9 cellular contexts compared by ENCODE assay signal in the genomic region with DNA sequence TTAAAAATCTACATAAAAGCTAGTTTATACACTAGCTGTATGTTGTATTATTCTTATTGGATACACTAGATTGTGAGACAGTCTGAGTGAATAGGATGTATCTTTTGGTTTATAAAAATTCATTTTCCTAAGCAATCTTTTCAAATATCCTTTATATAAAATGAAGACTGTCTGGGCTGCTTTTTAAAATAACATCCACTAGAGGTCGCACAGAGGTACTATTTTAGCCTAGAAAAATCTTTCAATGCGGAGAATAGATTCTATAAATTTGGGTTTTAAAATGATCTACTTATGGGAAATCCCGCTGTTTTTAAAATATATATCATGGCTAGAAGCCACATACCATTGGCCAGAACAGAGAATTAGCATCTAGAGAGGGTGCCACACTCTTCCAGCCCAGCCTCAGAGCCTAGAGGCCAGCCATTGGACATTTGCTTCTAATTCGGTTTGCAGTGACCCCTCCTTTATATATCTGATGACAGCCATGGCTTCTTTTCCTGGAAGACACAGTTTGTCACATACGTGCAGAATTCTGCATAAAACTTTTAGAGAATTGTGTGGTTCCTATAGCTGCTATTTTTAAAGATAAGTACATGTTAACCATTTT. TPM values are rescaled to one million over a fixed set of nuclear protein-coding genes. Genes with fewer than 3 reads are reported as not detected.
DNase-seq lines count a peak whose midpoint lies in the region; ATAC-seq and TF ChIP-seq lines count a peak whose summit lies in the region.
"Had no signal": no experiment of that assay in that cellular context is flagged by ENCODE, and none has a peak within 500 bp of the region (broad histone marks: within the 10 kb centered on the region; RNA-seq: fewer than 3 reads in every experiment).

No MANE protein-coding gene starts in this region.

- H3F3A ChIP-seq in smooth muscle cell (ENCODE audit: low read depth), result no peaks in the 10 kb centered on the region

- H3K4me1 ChIP-seq in smooth muscle cell (ENCODE audit: low read depth), result no peaks in the 10 kb centered on the region

- peaks cover 28% of the 10 kb centered on the region for H3K27me3 ChIP-seq in smooth muscle cell (ENCODE audit: low read depth)

- H3K79me2 ChIP-seq in smooth muscle cell (ENCODE audit: low read depth), result no peaks in the 10 kb centered on the region

- H3K36me3 Mint-ChIP-seq in activated naive CD4-positive, alpha-beta T cell treated with anti-CD3 and anti-CD28 coated beads, Interleukin-2, amount 50 U/mL, for 72 hours, result no peaks in the 10 kb centered on the region
- H3K36me3 Mint-ChIP-seq: activated naive CD8-positive, alpha-beta T cell treated with anti-CD3 and anti-CD28 coated beads, Interleukin-2, amount 10 ng/mL, durations not matched to agents 7 days and 5 days had no signal

- peak; percentile 81 for TF ChIP-seq CTCF in smooth muscle cell (IDR thresholded peaks at IDR 0.05; ENCODE audit: borderline replicate concordance, insufficient read depth, poor library complexity, severe bottlenecking)

- no peak overlapping the region for H3K27ac ChIP-seq in smooth muscle cell (ENCODE audit: low read depth)

- peak overlapping the region; percentile 81 for H2AFZ ChIP-seq in smooth muscle cell (ENCODE audit: low read depth)

- H3K9me3 ChIP-seq in smooth muscle cell (replicated peaks; ENCODE audit: low read depth), result no peaks in the 10 kb centered on the region

- no peak overlapping the region for H3K27ac Mint-ChIP-seq in activated naive CD4-positive, alpha-beta T cell treated with anti-CD3 and anti-CD28 coated beads, Interleukin-2, amount 50 U/mL, for 72 hours
- H3K27ac Mint-ChIP-seq: activated naive CD8-positive, alpha-beta T cell treated with anti-CD3 and anti-CD28 coated beads, Interleukin-2, amount 10 ng/mL, durations not matched to agents 7 days and 5 days had no signal

- ATAC-seq in activated naive CD4-positive, alpha-beta T cell treated with anti-CD3 and anti-CD28 coated beads, Interleukin-2, amount 50 U/mL, for 72 hours, result peak; percentile 36 to 44
- no peak for ATAC-seq in HG02973 (IDR thresholded peaks at IDR 0.05; ENCODE audit: unreplicated experiment)

- no peaks in the 10 kb centered on the region for H3K36me3 ChIP-seq in smooth muscle cell (ENCODE audit: low read depth)

- no peak overlapping the region for H3K9ac ChIP-seq in smooth muscle cell (ENCODE audit: low read depth)

- H3K4me3 ChIP-seq in smooth muscle cell, result no peak overlapping the region

- H3K4me2 ChIP-seq in smooth muscle cell, result peak overlapping the region; percentile 66

- no peaks in the 10 kb centered on the region for H4K20me1 ChIP-seq in smooth muscle cell (ENCODE audit: low read depth)

- WGBS in smooth muscle cell (ENCODE audit: low lambda C conversion rate), result 18% methylated on average over 5 of the region's 5 CpGs

- H3K9me3 Mint-ChIP-seq in activated naive CD4-positive, alpha-beta T cell treated with anti-CD3 and anti-CD28 coated beads, Interleukin-2, amount 50 U/mL, for 72 hours, result no peaks in the 10 kb centered on the region
- H3K9me3 Mint-ChIP-seq: activated naive CD8-positive, alpha-beta T cell treated with anti-CD3 and anti-CD28 coated beads, Interleukin-2, amount 10 ng/mL, durations not matched to agents 7 days and 5 days had no signal

- DNase-seq in activated naive CD4-positive, alpha-beta T cell treated with anti-CD3 and anti-CD28 coated beads, Interleukin-2, amount 50 U/mL, for 72 hours (ENCODE audit: low spot score in 2 of 2), result no peak
- no peak for DNase-seq in activated naive CD4-positive, alpha-beta T cell treated with Interleukin-2 at 50 U/mL for 16 hours
- DNase-seq in Kasumi-1 (lab: John Stamatoyannopoulos, UW) (peak; percentile 58 to 76), SKM-1 treated with dmso at 0.1 percent for 144 hours (lab: John Stamatoyannopoulos, UW; ENCODE audit: unreplicated experiment) (peak; percentile 6), globus pallidus (ENCODE audit: low spot score) (peak; percentile 50), smooth muscle cell (lab: John Stamatoyannopoulos, UW; ENCODE audit: unreplicated experiment) (no peak)
- no peak for DNase-seq in stimulated activated CD4-positive, alpha-beta T cell treated with anti-CD3 and anti-CD28 coated beads, Interleukin-2, amount 100 ng/mL, for 24 hours
- DNase-seq: activated naive CD8-positive, alpha-beta T cell treated with anti-CD3 and anti-CD28 coated beads, Interleukin-2, amount 10 ng/mL, durations not matched to agents 7 days and 5 days had no signal

RNA-seq across cellular contexts. Expression of gene C11orf97, which starts 7.3 kb away (rescaled TPM):
- total RNA-seq in activated naive CD4-positive, alpha-beta T cell treated with anti-CD3 and anti-CD28 coated beads, Interleukin-2, amount 50 U/mL, for 72 hours, result not detected
- not detected in 2 replicates for total RNA-seq in smooth muscle cell
- polyA plus RNA-seq in smooth muscle cell, result not detected in 2 replicates
- total RNA-seq: activated naive CD8-positive, alpha-beta T cell treated with anti-CD3 and anti-CD28 coated beads, Interleukin-2, amount 10 ng/mL, durations not matched to agents 7 days and 5 days had no signal

RNA-seq across cellular contexts. Expression of gene FUT4, which starts 24.1 kb away (rescaled TPM):
- total RNA-seq in activated naive CD4-positive, alpha-beta T cell treated with anti-CD3 and anti-CD28 coated beads, Interleukin-2, amount 50 U/mL, for 72 hours, result 1 to 10 TPM; 2.7 to 5.4 TPM
- total RNA-seq in smooth muscle cell, result 5.7 and 7.2 TPM in 2 replicates
- polyA plus RNA-seq in smooth muscle cell, result 4.4 and 5.1 TPM in 2 replicates

RNA-seq across cellular contexts. Expression of gene ANKRD49, which starts 25.8 kb away (rescaled TPM):
- total RNA-seq in activated naive CD4-positive, alpha-beta T cell treated with anti-CD3 and anti-CD28 coated beads, Interleukin-2, amount 50 U/mL, for 72 hours, result 10 to 100 TPM; 18.1 to 22.8 TPM
- 20.3 and 31.8 TPM in 2 replicates for total RNA-seq in smooth muscle cell
- 13.6 and 13.7 TPM in 2 replicates for polyA plus RNA-seq in smooth muscle cell

RNA-seq across cellular contexts. Expression of gene MRE11, which starts 25.9 kb away (rescaled TPM):
- total RNA-seq in activated naive CD4-positive, alpha-beta T cell treated with anti-CD3 and anti-CD28 coated beads, Interleukin-2, amount 50 U/mL, for 72 hours, result 10 to 100 TPM; 50.7 to 53.1 TPM
- total RNA-seq in smooth muscle cell, result 12.3 and 15.1 TPM in 2 replicates
- 5.1 and 6.7 TPM in 2 replicates for polyA plus RNA-seq in smooth muscle cell

RNA-seq across cellular contexts. Expression of gene PIWIL4, which starts 47.6 kb away (rescaled TPM):
- total RNA-seq in activated naive CD4-positive, alpha-beta T cell treated with anti-CD3 and anti-CD28 coated beads, Interleukin-2, amount 50 U/mL, for 72 hours, result under 1 TPM; 0.16 to 0.35 TPM
- 2.9 and 3.1 TPM in 2 replicates for total RNA-seq in smooth muscle cell
- 0.88 and 2.9 TPM in 2 replicates for polyA plus RNA-seq in smooth muscle cell

Comparison
In these comparisons a context has a peak if more than half of its experiments do, and no peak if none do; other contexts are left out.
1. DNase-seq: peak in Kasumi-1 (2 of 2), SKM-1 treated with dmso at 0.1 percent for 144 hours (single experiment) and globus pallidus (single experiment); none in activated naive CD4-positive, alpha-beta T cell treated with anti-CD3 and anti-CD28 coated beads, Interleukin-2, amount 50 U/mL, for 72 hours (0 of 2), activated naive CD4-positive, alpha-beta T cell treated with Interleukin-2 at 50 U/mL for 16 hours (single experiment), smooth muscle cell (single experiment) and stimulated activated CD4-positive, alpha-beta T cell treated with anti-CD3 and anti-CD28 coated beads, Interleukin-2, amount 100 ng/mL, for 24 hours (0 of 2).